ENCODE assay signal across 1 cellular context in the genomic region with DNA sequence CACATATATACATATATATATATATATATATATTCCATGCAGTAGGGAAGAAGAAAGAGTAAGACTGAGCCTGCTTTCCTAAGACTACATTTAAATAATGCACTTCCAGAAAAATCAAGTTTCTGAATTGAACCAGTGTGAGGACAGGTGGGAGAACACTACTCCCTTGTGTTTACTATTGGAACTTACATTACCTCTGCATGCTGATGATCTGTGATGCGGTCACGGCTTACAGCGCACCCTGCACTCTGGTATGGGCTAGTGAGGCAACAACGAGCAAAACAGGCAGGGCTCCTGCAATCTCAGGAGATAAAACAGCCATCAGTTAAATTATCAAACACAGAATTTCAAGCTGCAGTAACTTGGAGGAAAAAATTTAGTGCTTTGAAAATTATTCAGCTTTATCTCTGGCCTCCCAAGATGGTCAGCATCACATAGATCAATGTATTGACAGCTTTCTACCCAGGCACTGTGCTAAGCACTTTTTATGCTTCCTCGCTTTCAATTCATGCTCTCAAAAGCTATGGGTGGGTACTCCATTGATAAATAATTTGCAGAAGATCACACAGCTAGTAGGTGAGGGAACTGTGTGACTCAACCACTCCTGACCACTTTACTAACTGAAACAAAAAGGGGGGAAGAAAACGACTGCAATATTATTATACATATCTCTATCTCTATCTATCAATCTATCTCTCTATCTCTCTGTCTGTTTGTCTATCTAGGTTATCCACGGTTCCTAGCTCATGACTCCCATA.
TF ChIP-seq lines count a peak whose summit lies in the region.

No MANE protein-coding gene starts in this region.

TF ChIP-seq in GM23338, 12 proteins besides CTCF, POLR2A, EP300 and RAD21 (continued from another document):
- TF ChIP-seq, protein P1, sequence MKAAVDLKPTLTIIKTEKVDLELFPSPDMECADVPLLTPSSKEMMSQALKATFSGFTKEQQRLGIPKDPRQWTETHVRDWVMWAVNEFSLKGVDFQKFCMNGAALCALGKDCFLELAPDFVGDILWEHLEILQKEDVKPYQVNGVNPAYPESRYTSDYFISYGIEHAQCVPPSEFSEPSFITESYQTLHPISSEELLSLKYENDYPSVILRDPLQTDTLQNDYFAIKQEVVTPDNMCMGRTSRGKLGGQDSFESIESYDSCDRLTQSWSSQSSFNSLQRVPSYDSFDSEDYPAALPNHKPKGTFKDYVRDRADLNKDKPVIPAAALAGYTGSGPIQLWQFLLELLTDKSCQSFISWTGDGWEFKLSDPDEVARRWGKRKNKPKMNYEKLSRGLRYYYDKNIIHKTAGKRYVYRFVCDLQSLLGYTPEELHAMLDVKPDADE (IDR thresholded peaks at IDR 0.05), result no peak
- TF ChIP-seq CREB1 (CRISPR knock-in tag; IDR thresholded peaks at IDR 0.05; ENCODE audit: low read depth), result no peak
- no peak for TF ChIP-seq POLR2AphosphoS5 (IDR thresholded peaks at IDR 0.05; ENCODE audit: low read depth)
- TF ChIP-seq EZH2phosphoT487 (IDR thresholded peaks at IDR 0.05; ENCODE audit: unreplicated experiment), result no peak
- no peak for TF ChIP-seq STAT1 (IDR thresholded peaks at IDR 0.05; ENCODE audit: unreplicated experiment)
- TF ChIP-seq, protein P2, sequence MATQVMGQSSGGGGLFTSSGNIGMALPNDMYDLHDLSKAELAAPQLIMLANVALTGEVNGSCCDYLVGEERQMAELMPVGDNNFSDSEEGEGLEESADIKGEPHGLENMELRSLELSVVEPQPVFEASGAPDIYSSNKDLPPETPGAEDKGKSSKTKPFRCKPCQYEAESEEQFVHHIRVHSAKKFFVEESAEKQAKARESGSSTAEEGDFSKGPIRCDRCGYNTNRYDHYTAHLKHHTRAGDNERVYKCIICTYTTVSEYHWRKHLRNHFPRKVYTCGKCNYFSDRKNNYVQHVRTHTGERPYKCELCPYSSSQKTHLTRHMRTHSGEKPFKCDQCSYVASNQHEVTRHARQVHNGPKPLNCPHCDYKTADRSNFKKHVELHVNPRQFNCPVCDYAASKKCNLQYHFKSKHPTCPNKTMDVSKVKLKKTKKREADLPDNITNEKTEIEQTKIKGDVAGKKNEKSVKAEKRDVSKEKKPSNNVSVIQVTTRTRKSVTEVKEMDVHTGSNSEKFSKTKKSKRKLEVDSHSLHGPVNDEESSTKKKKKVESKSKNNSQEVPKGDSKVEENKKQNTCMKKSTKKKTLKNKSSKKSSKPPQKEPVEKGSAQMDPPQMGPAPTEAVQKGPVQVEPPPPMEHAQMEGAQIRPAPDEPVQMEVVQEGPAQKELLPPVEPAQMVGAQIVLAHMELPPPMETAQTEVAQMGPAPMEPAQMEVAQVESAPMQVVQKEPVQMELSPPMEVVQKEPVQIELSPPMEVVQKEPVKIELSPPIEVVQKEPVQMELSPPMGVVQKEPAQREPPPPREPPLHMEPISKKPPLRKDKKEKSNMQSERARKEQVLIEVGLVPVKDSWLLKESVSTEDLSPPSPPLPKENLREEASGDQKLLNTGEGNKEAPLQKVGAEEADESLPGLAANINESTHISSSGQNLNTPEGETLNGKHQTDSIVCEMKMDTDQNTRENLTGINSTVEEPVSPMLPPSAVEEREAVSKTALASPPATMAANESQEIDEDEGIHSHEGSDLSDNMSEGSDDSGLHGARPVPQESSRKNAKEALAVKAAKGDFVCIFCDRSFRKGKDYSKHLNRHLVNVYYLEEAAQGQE (IDR thresholded peaks at IDR 0.05; ENCODE audit: unreplicated experiment), result no peak
